In genomic region chr5:10702040-10702629, GRCh38 we compare ENCODE assay signal across 11 cellular contexts. TPM values are rescaled to one million over a fixed set of nuclear protein-coding genes. Genes with fewer than 3 reads are reported as not detected.
A peak's percentile ranks its signal among the peaks of the same experiment; 100 is the strongest.
DNase-seq lines count a peak whose midpoint lies in the region; ATAC-seq, FAIRE-seq and TF ChIP-seq lines count a peak whose summit lies in the region.
"Had no signal": no experiment of that assay in that cellular context is flagged by ENCODE, and none has a peak within 500 bp of the region (broad histone marks: within the 10 kb centered on the region; RNA-seq: fewer than 3 reads in every experiment).

No MANE protein-coding gene starts in this region.

- TF ChIP-seq POLR2A in A549 (IDR thresholded peaks at IDR 0.05; ENCODE audit: low read length) (no peak), body of pancreas (IDR thresholded peaks at IDR 0.05) (no peak)

- POLR2A ChIA-PET in A549 (lab: Yijun Ruan, JAX), result no interaction called here

- FAIRE-seq in A549 (lab: Jason Lieb, UNC) (no peak), HTR-8/SVneo (lab: Jason Lieb, UNC) (peak; percentile 84)

- H3K9me3 ChIP-seq in A549 (no peaks in the 10 kb centered on the region), body of pancreas (no peaks in the 10 kb centered on the region)
- H3K9me3 ChIP-seq: BLaER1 treated with 17β-estradiol and CSF1 and Interleukin-3, amounts not matched to agents 10 nM and 100 nM had no signal

- H3K4me1 ChIP-seq in A549, result peaks cover 24% of the 10 kb centered on the region
- peaks cover 96% of the 10 kb centered on the region for H3K4me1 ChIP-seq in body of pancreas

- no peak overlapping the region for H3K27ac ChIP-seq in A549
- H3K27ac ChIP-seq in body of pancreas, result peak overlapping the region; percentile 81 to 90 (median 86)

- ATAC-seq in A549 (peak in 1 of 2 experiments; percentile 46; a peak in 3 of 6 replicates), body of pancreas (peak; percentile 56), HG03108 (IDR thresholded peaks at IDR 0.05; ENCODE audit: unreplicated experiment) (no peak)

- in situ Hi-C loops in G401 (cut with HindIII; ENCODE audit: low sequenced_read_pairs), result no loop called here

- no peak for TF ChIP-seq EP300 in A549 (IDR thresholded peaks at IDR 0.05)

- H3K36me3 ChIP-seq in body of pancreas (replicated peaks in 1 of 2; ENCODE audit: insufficient read depth in 1 of 2, low read depth in 2 of 2), result no peaks in the 10 kb centered on the region

- intact Hi-C loops in body of pancreas (cut with DNase I), result loop anchor here (10.0 kb wide), 1 partner anchor 53 kb away; no protein-coding TSS in a partner anchor

- no peaks in the 10 kb centered on the region for H3K27me3 ChIP-seq in body of pancreas
- H3K27me3 ChIP-seq: BLaER1 treated with 17β-estradiol and CSF1 and Interleukin-3, amounts not matched to agents 10 nM and 100 nM had no signal

- 0 out of 3 replicates have a peak overlapping the region, but pooled peaks have one; percentile 2 for H3K4me2 ChIP-seq in A549

- no peak for DNase-seq in A549 (ENCODE audit: low read depth in 1 of 2, low spot score in 1 of 2)
- no peak for DNase-seq in HTR-8/SVneo (ENCODE audit: insufficient read length, low spot score)
- DNase-seq in body of pancreas, result peak; percentile 63 to 84 (median 74)
- peak; percentile 96 for DNase-seq in kidney glomerular epithelial cell (lab: John Stamatoyannopoulos, UW)
- DNase-seq in NCI-H187 (lab: John Stamatoyannopoulos, UW), result no peak
- DNase-seq in NCI-H1092 (lab: John Stamatoyannopoulos, UW), result no peak
- no peak for DNase-seq in G401 (ENCODE audit: low spot score)
- DNase-seq: activated CD4-positive, CD25-positive, alpha-beta regulatory T cell treated with anti-CD3 and anti-CD28 coated beads, Interleukin-2, amount 50 U/mL, for 72 hours; activated naive CD8-positive, alpha-beta T cell treated with anti-CD3 and anti-CD28 coated beads, Interleukin-2, amount 10 ng/mL, durations not matched to agents 7 days and 5 days had no signal

- TF ChIP-seq RAD21 in A549 (conservative IDR thresholded peaks at IDR 0.05 in 1 of 2, IDR thresholded peaks at IDR 0.05 in 1 of 2), result no peak

- 82% methylated on average over 8 of the region's 9 CpGs for WGBS in A549 (ENCODE audit: missing lambda C conversion rate)
- WGBS in body of pancreas, 2 donors, result 25 to 32% methylated on average over 5 to 9 of the region's 9 CpGs

- TF ChIP-seq CTCF in A549 (IDR thresholded peaks at IDR 0.05) (no peak), body of pancreas (IDR thresholded peaks at IDR 0.05) (peak in 1 of 7 experiments; percentile 2)

- H3K4me3 ChIP-seq in A549 (no peak overlapping the region), body of pancreas (no peak overlapping the region)
- H3K4me3 ChIP-seq: BLaER1 treated with 17β-estradiol and CSF1 and Interleukin-3, amounts not matched to agents 10 nM and 100 nM had no signal

- CTCF ChIA-PET in A549 (lab: Yijun Ruan, JAX), result interaction anchor here (0.7 to 5.3 kb wide), 8 partner anchors 12 to 628 kb away, joined by 3 to 29 read pairs (median 6); no protein-coding TSS in a partner anchor

TF ChIP-seq in A549, 52 proteins besides CTCF, POLR2A, EP300 and RAD21:
- TF ChIP-seq FOXS1 (CRISPR knock-in tag; IDR thresholded peaks at IDR 0.05), result no peak
- no peak for TF ChIP-seq NR3C1 (IDR thresholded peaks at IDR 0.05)
- TF ChIP-seq RFX5 (IDR thresholded peaks at IDR 0.05), result no peak
- TF ChIP-seq SMC3 (IDR thresholded peaks at IDR 0.05), result no peak
- TF ChIP-seq JUN (IDR thresholded peaks at IDR 0.05), result no peak
- TF ChIP-seq RARB (CRISPR knock-in tag; IDR thresholded peaks at IDR 0.05), result no peak

RNA-seq across cellular contexts. Expression of gene DAP, which starts 58.9 kb away (rescaled TPM):
- polyA plus RNA-seq in A549 (2011; rRNA removed) (24.2 and 46.4 TPM in 2 replicates), A549 (2017; fragmentation: RNase III; extraction: RNeasy Plus Mini Kit Qiagen cat#74134 plus additional on column Dnase treatment) (47.3 to 65.0 TPM (median 54.9 TPM) in 3 replicates)
- 36.5 and 45.3 TPM in 2 replicates for polyA plus RNA-seq in A549 (2012; cell fraction: cytosol; rRNA removed)
- 23.6 and 24.7 TPM in 2 replicates for polyA plus RNA-seq in A549 (2012; cell fraction: nucleus; rRNA removed)
- polyA minus RNA-seq in A549 (2011; rRNA and poly(A)+ RNA removed), result 55.9 and 67.3 TPM in 2 replicates
- total RNA-seq in body of pancreas, result 100 to 1,000 TPM in 1 of 2 donors, 10 to 100 TPM in 1; 93.6 to 112 TPM
- 10.4 and 14.7 TPM in 2 replicates for total RNA-seq in G401 (2014; rRNA removed; shearing (Covaris generic))

Comparison
In these comparisons a context has a peak if more than half of its experiments do, and no peak if none do; other contexts are left out.
1. DNase-seq: peak in body of pancreas (4 of 4) and kidney glomerular epithelial cell (single experiment); none in A549 (0 of 2), HTR-8/SVneo (single experiment), NCI-H187 (0 of 2), NCI-H1092 (single experiment) and G401 (single experiment).
2. H3K27ac ChIP-seq: peak in body of pancreas (4 of 4); none in A549 (0 of 2).